In the genomic region with DNA sequence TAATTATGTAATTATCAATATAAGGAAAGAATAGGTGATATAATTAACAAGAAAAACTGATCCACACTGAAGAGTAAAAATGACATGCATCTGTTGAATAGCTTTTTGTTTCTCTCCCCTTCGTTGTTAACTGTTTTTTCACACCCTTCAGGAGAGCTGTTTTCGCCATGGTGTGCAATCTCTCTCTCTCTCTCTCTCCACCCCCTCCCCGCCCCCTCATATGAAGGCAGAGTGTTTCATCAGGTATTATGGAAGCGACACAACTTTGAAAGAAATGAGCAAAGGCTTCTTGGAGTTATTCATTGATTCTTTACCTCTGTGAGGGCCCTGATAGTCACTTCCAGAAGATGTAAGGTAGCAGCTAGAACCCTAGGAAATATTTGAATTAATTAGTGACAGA, we compare ENCODE assay signal across 17 cellular contexts.
A peak's percentile ranks its signal among the peaks of the same experiment; 100 is the strongest.
DNase-seq lines count a peak whose midpoint lies in the region; ATAC-seq, FAIRE-seq and TF ChIP-seq lines count a peak whose summit lies in the region.
"Had no signal": no experiment of that assay in that cellular context is flagged by ENCODE, and none has a peak within 500 bp of the region (broad histone marks: within the 10 kb centered on the region; RNA-seq: fewer than 3 reads in every experiment).

No MANE protein-coding gene starts in this region.

- H3K27me3 Mint-ChIP-seq in glutamatergic neuron (ENCODE audit: unreplicated experiment) = peaks cover 10% of the 10 kb centered on the region

- peaks cover 16% of the 10 kb centered on the region for H3K9me3 Mint-ChIP-seq in glutamatergic neuron (ENCODE audit: unreplicated experiment)

- DNase-seq in NCI-H1105 treated with DMSO at 0.1 percent for 48 hours (lab: John Stamatoyannopoulos, UW) (peak; percentile 5), NCI-H1105 (lab: John Stamatoyannopoulos, UW) (no peak), NCI-H146 (lab: John Stamatoyannopoulos, UW) (peak; percentile 41), NCI-H69 (lab: John Stamatoyannopoulos, UW) (peak; percentile 89), glutamatergic neuron (no peak), hepatic stellate cell (ENCODE audit: low spot score) (no peak), Right ventricle myocardium inferior (ENCODE audit: missing footprints) (no peak), H54 (ENCODE audit: insufficient read length, low spot score) (no peak)
- DNase-seq: GM23248, IMR-90, Kasumi-1, MM.1S, NCI-H1436 treated with DMSO at 0.1 percent for 48 hours, OCI-M1, RPMI8226, T-helper 2 cell had no signal

- no peak for TF ChIP-seq CTCF in glutamatergic neuron (IDR thresholded peaks at IDR 0.05; ENCODE audit: partially characterized antibody, unreplicated experiment)

- intact Hi-C loops in Right ventricle myocardium inferior (cut with DNase I) = loop anchor here (5.0 kb wide), 1 partner anchor 76 kb away; no protein-coding TSS in a partner anchor

- TF ChIP-seq POLR2A in H54 (IDR thresholded peaks at IDR 0.05; ENCODE audit: low read depth, low read length) = no peak

- H3K4me1 Mint-ChIP-seq in glutamatergic neuron (ENCODE audit: low read depth, unreplicated experiment) = peaks cover 78% of the 10 kb centered on the region

- H3K27ac Mint-ChIP-seq in glutamatergic neuron (ENCODE audit: unreplicated experiment) = peak overlapping the region; percentile 90

- FAIRE-seq in H54 (lab: Jason Lieb, UNC) = no peak

- peak overlapping the region; percentile 60 for H3K4me3 Mint-ChIP-seq in glutamatergic neuron (ENCODE audit: unreplicated experiment)

- peaks cover 9% of the 10 kb centered on the region for H3K36me3 Mint-ChIP-seq in glutamatergic neuron (ENCODE audit: unreplicated experiment)

- no peak for ATAC-seq in Right ventricle myocardium inferior
- ATAC-seq: HCT116 had no signal

Comparison
In these comparisons a context has a peak if more than half of its experiments do, and no peak if none do; other contexts are left out.
1. DNase-seq: peak in NCI-H1105 treated with DMSO at 0.1 percent for 48 hours (single experiment), NCI-H146 (single experiment) and NCI-H69 (single experiment); none in NCI-H1105 (single experiment), glutamatergic neuron (single experiment), hepatic stellate cell (single experiment), Right ventricle myocardium inferior (single experiment) and H54 (single experiment).